14 cellular contexts compared by ENCODE assay signal in the genomic region with DNA sequence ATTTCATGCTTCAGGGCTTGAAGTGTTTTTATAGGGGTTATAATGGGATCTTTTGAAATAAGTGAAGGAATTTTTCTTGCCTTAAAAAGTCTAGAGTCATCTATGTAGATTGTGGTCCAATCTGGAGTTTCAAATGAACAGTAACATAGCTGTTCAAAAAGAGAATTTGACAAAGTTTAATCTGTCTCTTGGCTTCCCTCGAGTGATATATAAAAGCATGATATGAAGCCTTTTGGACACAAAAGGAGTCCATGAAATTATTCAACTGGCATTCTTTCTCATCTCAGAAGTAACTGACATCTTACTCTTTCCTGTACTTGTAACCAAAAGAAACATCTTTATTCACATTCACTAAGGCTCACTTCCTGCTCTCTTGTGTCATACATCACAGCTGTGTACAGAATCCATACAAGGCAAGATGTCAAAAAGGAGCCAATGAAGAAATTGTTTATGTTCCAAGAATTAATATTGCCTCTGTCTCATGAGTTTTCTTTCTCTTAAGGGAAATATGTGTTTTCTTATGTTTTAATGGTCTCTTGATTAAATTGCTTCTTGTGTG.
DNase-seq lines count a peak whose midpoint lies in the region; ATAC-seq and TF ChIP-seq lines count a peak whose summit lies in the region.
"Had no signal": no experiment of that assay in that cellular context is flagged by ENCODE, and none has a peak within 500 bp of the region (broad histone marks: within the 10 kb centered on the region; RNA-seq: fewer than 3 reads in every experiment).

No MANE protein-coding gene starts in this region.

- H3K4me3 Mint-ChIP-seq in activated T-cell treated with anti-CD3 and anti-CD28 coated beads, Interleukin-2, amount 50 U/mL, for 72 hours: no peak overlapping the region
- H3K4me3 Mint-ChIP-seq in type B pancreatic cell: no peak overlapping the region
- H3K4me3 Mint-ChIP-seq: activated T-helper 1 cell treated with anti-CD3 and anti-CD28 coated beads, Interleukin-12 subunit alpha, Interleukin-12 subunit beta, Interleukin-2, Interleukin-4 antibody, amounts not matched to agents 30 ng/mL and 10 ng/mL and 1 ng/mL, durations not matched to agents 14 hours and 24 hours and 36 hours; CD4-positive, alpha-beta T cell had no signal

- POLR2A ChIA-PET in OCI-LY7 (lab: Charles Lee): interaction anchor here (0.7 kb wide), 1 partner anchor 19 kb away, joined by 3 read pairs; no protein-coding TSS in a partner anchor

- no TSS peak for BruUV-seq in OCI-LY7 (replicated peaks; lab: Mats Ljungman, UMichigan)

- H3K4me3 ChIP-seq in OCI-LY7 (ENCODE audit: low read depth, low read length, poor library complexity, severe bottlenecking) (no peak overlapping the region), gastroesophageal sphincter (no peak overlapping the region)

- no peak overlapping the region for H3K27ac Mint-ChIP-seq in activated T-cell treated with anti-CD3 and anti-CD28 coated beads, Interleukin-2, amount 50 U/mL, for 72 hours
- H3K27ac Mint-ChIP-seq in type B pancreatic cell: no peak overlapping the region
- H3K27ac Mint-ChIP-seq: activated T-helper 1 cell treated with anti-CD3 and anti-CD28 coated beads, Interleukin-12 subunit alpha, Interleukin-12 subunit beta, Interleukin-2, Interleukin-4 antibody, amounts not matched to agents 30 ng/mL and 10 ng/mL and 1 ng/mL, durations not matched to agents 14 hours and 24 hours and 36 hours; CD4-positive, alpha-beta T cell had no signal

- TF ChIP-seq CTCF in OCI-LY7 (conservative IDR thresholded peaks at IDR 0.05; ENCODE audit: low read length): no peak
- no peak for TF ChIP-seq CTCF in gastroesophageal sphincter (IDR thresholded peaks at IDR 0.05)
- TF ChIP-seq CTCF in type B pancreatic cell (conservative IDR thresholded peaks at IDR 0.05): no peak

- TF ChIP-seq POLR2A in gastroesophageal sphincter (IDR thresholded peaks at IDR 0.05): no peak

- 44 to 76% methylated on average over 1 of the region's 1 CpG for WGBS in gastroesophageal sphincter (ENCODE audit: low coverage in 1 of 2), 2 donors

- H3K9me3 ChIP-seq in OCI-LY7 (ENCODE audit: low read length): no peaks in the 10 kb centered on the region
- peaks cover 0 to 3% (median 0%) of the 10 kb centered on the region in 3 donors for H3K9me3 ChIP-seq in gastroesophageal sphincter

- H3K4me1 Mint-ChIP-seq in activated T-cell treated with anti-CD3 and anti-CD28 coated beads, Interleukin-2, amount 50 U/mL, for 72 hours (ENCODE audit: low read depth): peaks cover 4% of the 10 kb centered on the region
- H3K4me1 Mint-ChIP-seq in type B pancreatic cell (ENCODE audit: unreplicated experiment): no peaks in the 10 kb centered on the region

- H3K36me3 ChIP-seq in OCI-LY7 (ENCODE audit: insufficient read depth, low read length): no peaks in the 10 kb centered on the region
- H3K36me3 ChIP-seq in gastroesophageal sphincter: no peaks in the 10 kb centered on the region

- intact Hi-C loops in OCI-LY7 (cut with micrococcal nuclease; ENCODE audit: unreplicated experiment): no loop called here

- peak overlapping the region; percentile 69 for H2AFZ ChIP-seq in OCI-LY7 (ENCODE audit: low read length)

- no peaks in the 10 kb centered on the region for H3K9me2 ChIP-seq in OCI-LY7 (ENCODE audit: insufficient read depth, low read length)

- H3K36me3 Mint-ChIP-seq in activated T-cell treated with anti-CD3 and anti-CD28 coated beads, Interleukin-2, amount 50 U/mL, for 72 hours (ENCODE audit: insufficient read depth in 2 of 2): no peaks in the 10 kb centered on the region
- no peaks in the 10 kb centered on the region for H3K36me3 Mint-ChIP-seq in type B pancreatic cell

- DNase-seq in activated T-cell treated with anti-CD3 and anti-CD28 coated beads, Interleukin-2, amount 50 U/mL, for 72 hours: no peak
- DNase-seq in activated T-cell treated with anti-CD3 and anti-CD28 coated beads, Interleukin-2, amount 50 U/mL, for 48 hours: no peak
- DNase-seq in OCI-LY7 (ENCODE audit: low spot score) (peak; percentile 22), fibroblast of peridontal ligament (ENCODE audit: extremely low read depth) (peak; percentile 8), type B pancreatic cell (ENCODE audit: extremely low spot score, unreplicated experiment) (no peak)
- DNase-seq: ACHN; CD4-positive, alpha-beta T cell; occipital lobe; stimulated activated CD4-positive, alpha-beta T cell treated with anti-CD3 and anti-CD28 coated beads, Interleukin-4, amount 100 ng/mL, for 4 hours; trophoblast cell had no signal

- peak; percentile 50 to 89 for ATAC-seq in activated T-cell treated with anti-CD3 and anti-CD28 coated beads, Interleukin-2, amount 50 U/mL, for 72 hours (replicated peaks in 1 of 2)
- ATAC-seq in SK-N-SH treated with all-trans-retinoic acid at 6 μM for 48 hours: no peak
- ATAC-seq in gastroesophageal sphincter: no peak
- no peak for ATAC-seq in HG02852 (IDR thresholded peaks at IDR 0.05; ENCODE audit: unreplicated experiment)

- no peaks in the 10 kb centered on the region for H3K79me2 ChIP-seq in OCI-LY7 (ENCODE audit: insufficient read depth, low read depth, low read length)

- H3K4me2 ChIP-seq in OCI-LY7 (ENCODE audit: low read length): no peak overlapping the region

- H3K27me3 Mint-ChIP-seq in activated T-cell treated with anti-CD3 and anti-CD28 coated beads, Interleukin-2, amount 50 U/mL, for 72 hours (ENCODE audit: low read depth): no peaks in the 10 kb centered on the region
- H3K27me3 Mint-ChIP-seq in type B pancreatic cell: peaks cover 8% of the 10 kb centered on the region
- H3K27me3 Mint-ChIP-seq: CD4-positive, alpha-beta T cell had no signal

- no peaks in the 10 kb centered on the region for H3K4me1 ChIP-seq in OCI-LY7 (ENCODE audit: insufficient read depth, low read length, poor library complexity, severe bottlenecking)
- no peaks in the 10 kb centered on the region for H3K4me1 ChIP-seq in gastroesophageal sphincter

- H3K27ac ChIP-seq in OCI-LY7 (ENCODE audit: low read depth, low read length, poor library complexity, severe bottlenecking): no peak overlapping the region
- H3K27ac ChIP-seq in gastroesophageal sphincter: no peak overlapping the region

- no peaks in the 10 kb centered on the region for H4K20me1 ChIP-seq in OCI-LY7 (ENCODE audit: insufficient read depth, low read length)

- CTCF ChIA-PET in OCI-LY7 (lab: Charles Lee; ENCODE audit: unreplicated experiment): interaction anchor here (0.6 kb wide), 1 partner anchor 46 kb away, joined by 3 read pairs; no protein-coding TSS in a partner anchor

- no peaks in the 10 kb centered on the region for H3K9me3 Mint-ChIP-seq in activated T-cell treated with anti-CD3 and anti-CD28 coated beads, Interleukin-2, amount 50 U/mL, for 72 hours
- H3K9me3 Mint-ChIP-seq in type B pancreatic cell: no peaks in the 10 kb centered on the region
- H3K9me3 Mint-ChIP-seq: activated T-helper 1 cell treated with anti-CD3 and anti-CD28 coated beads, Interleukin-12 subunit alpha, Interleukin-12 subunit beta, Interleukin-2, Interleukin-4 antibody, amounts not matched to agents 30 ng/mL and 10 ng/mL and 1 ng/mL, durations not matched to agents 14 hours and 24 hours and 36 hours; CD4-positive, alpha-beta T cell had no signal

- no peak for TF ChIP-seq EP300 in gastroesophageal sphincter (IDR thresholded peaks at IDR 0.05)

- no peaks in the 10 kb centered on the region for H3K27me3 ChIP-seq in gastroesophageal sphincter

TF ChIP-seq in SK-N-SH treated with all-trans-retinoic acid at 6 μM for 48 hours, 23 proteins besides CTCF, POLR2A, EP300 and RAD21:
- TF ChIP-seq TOX (CRISPR knock-in tag; IDR thresholded peaks at IDR 0.05; ENCODE audit: borderline replicate concordance) (no peak), GLIS3 (CRISPR knock-in tag; IDR thresholded peaks at IDR 0.05) (no peak), CSRNP3 (CRISPR knock-in tag; IDR thresholded peaks at IDR 0.05) (no peak), ESRRG (CRISPR knock-in tag; IDR thresholded peaks at IDR 0.05) (no peak), ISL1 (CRISPR knock-in tag; IDR thresholded peaks at IDR 0.05) (no peak), PPARA (CRISPR knock-in tag; IDR thresholded peaks at IDR 0.05; ENCODE audit: borderline replicate concordance) (no peak), ZNF70 (CRISPR knock-in tag; IDR thresholded peaks at IDR 0.05) (no peak)
TF ChIP-seq in SK-N-SH treated with all-trans-retinoic acid at 6 μM for 48 hours: peak in this region for 0.

Comparison
In these comparisons a context has a peak if more than half of its experiments do, and no peak if none do; other contexts are left out.
1. ATAC-seq: peak in activated T-cell treated with anti-CD3 and anti-CD28 coated beads, Interleukin-2, amount 50 U/mL, for 72 hours (2 of 2); none in SK-N-SH treated with all-trans-retinoic acid at 6 μM for 48 hours (single experiment), gastroesophageal sphincter (single experiment) and HG02852 (single experiment).
2. DNase-seq: peak in OCI-LY7 (single experiment) and fibroblast of peridontal ligament (single experiment); none in activated T-cell treated with anti-CD3 and anti-CD28 coated beads, Interleukin-2, amount 50 U/mL, for 72 hours (0 of 2), activated T-cell treated with anti-CD3 and anti-CD28 coated beads, Interleukin-2, amount 50 U/mL, for 48 hours (0 of 2) and type B pancreatic cell (single experiment).